14 cellular contexts compared by ENCODE assay signal in the genomic region with DNA sequence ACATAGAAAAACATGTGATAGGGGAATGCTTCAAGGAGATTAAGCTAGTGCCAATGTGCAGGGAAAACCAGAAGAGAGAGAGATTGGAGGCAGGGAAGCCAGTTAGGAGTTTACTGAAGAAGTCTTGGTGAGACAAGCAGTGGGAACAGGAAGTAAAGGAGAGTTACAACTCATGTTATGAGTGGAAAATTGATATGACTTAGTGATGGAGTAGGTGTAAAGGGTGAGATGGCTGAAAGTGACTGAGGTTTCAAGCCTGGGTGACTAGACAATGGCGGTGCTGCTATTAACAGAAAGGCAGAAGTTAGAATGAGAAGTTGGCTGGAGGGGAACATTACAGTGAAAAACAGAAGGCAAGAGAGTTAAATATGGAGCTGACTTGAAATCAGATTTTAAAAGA. TPM values are rescaled to one million over a fixed set of nuclear protein-coding genes. Genes with fewer than 3 reads are reported as not detected.
A peak's percentile ranks its signal among the peaks of the same experiment; 100 is the strongest.
DNase-seq lines count a peak whose midpoint lies in the region; ATAC-seq and TF ChIP-seq lines count a peak whose summit lies in the region.
"Had no signal": no experiment of that assay in that cellular context is flagged by ENCODE, and none has a peak within 500 bp of the region (broad histone marks: within the 10 kb centered on the region; RNA-seq: fewer than 3 reads in every experiment).

No MANE protein-coding gene starts in this region.

- H3K9me3 Mint-ChIP-seq in endothelial cell (ENCODE audit: unreplicated experiment), result no peaks in the 10 kb centered on the region

- H3K4me3 Mint-ChIP-seq in endothelial cell (ENCODE audit: unreplicated experiment), result no peak overlapping the region
- H3K4me3 Mint-ChIP-seq: activated naive CD8-positive, alpha-beta T cell treated with anti-CD3 and anti-CD28 coated beads, Interleukin-2, amount 10 ng/mL, durations not matched to agents 7 days and 5 days had no signal

- in situ Hi-C loops in KBM-7 (cut with MboI; ENCODE audit: low pct_unique_long_range_greater_than_20kb, low sequenced_read_pairs), result no loop called here

- TF ChIP-seq CTCF in GM10248 (IDR thresholded peaks at IDR 0.05; ENCODE audit: control extremely low read depth, extremely low read depth, low read depth, missing control alignments) (no peak), endothelial cell (IDR thresholded peaks at IDR 0.05; ENCODE audit: unreplicated experiment) (no peak), thyroid gland (IDR thresholded peaks at IDR 0.05) (no peak)

- no peak overlapping the region for H3K27ac Mint-ChIP-seq in endothelial cell (ENCODE audit: unreplicated experiment)
- H3K27ac Mint-ChIP-seq: activated naive CD8-positive, alpha-beta T cell treated with anti-CD3 and anti-CD28 coated beads, Interleukin-2, amount 10 ng/mL, durations not matched to agents 7 days and 5 days had no signal

- POLR2A ChIA-PET in GM10248 (lab: Yijun Ruan, JAX), result no interaction called here

- peaks cover 17% of the 10 kb centered on the region for H3K4me1 Mint-ChIP-seq in endothelial cell (ENCODE audit: unreplicated experiment)

- no peak overlapping the region for H3K27ac ChIP-seq in thyroid gland

- peaks cover 2% of the 10 kb centered on the region for H3K27me3 Mint-ChIP-seq in endothelial cell (ENCODE audit: unreplicated experiment)
- H3K27me3 Mint-ChIP-seq: activated naive CD8-positive, alpha-beta T cell treated with anti-CD3 and anti-CD28 coated beads, Interleukin-2, amount 10 ng/mL, durations not matched to agents 7 days and 5 days had no signal

- 82 to 89% methylated on average over 1 of the region's 1 CpG for WGBS in thyroid gland, 2 donors

- TF ChIP-seq POLR2A in thyroid gland (IDR thresholded peaks at IDR 0.05), result no peak

- no peaks in the 10 kb centered on the region for H3K36me3 ChIP-seq in thyroid gland

- CTCF ChIA-PET in GM10248 (lab: Yijun Ruan, JAX), result interaction anchor here (1.2 to 11.2 kb wide), 9 partner anchors 9 to 89 kb away, joined by 3 to 188 read pairs (median 4); partner anchors contain the start of genes CCDC142 and TTC31

- no peaks in the 10 kb centered on the region for H3K36me3 Mint-ChIP-seq in endothelial cell (ENCODE audit: low read depth, unreplicated experiment)

- H3K9me3 ChIP-seq in thyroid gland, result no peaks in the 10 kb centered on the region

- no peaks in the 10 kb centered on the region for H3K27me3 ChIP-seq in thyroid gland

- DNase-seq in GM10248 (ENCODE audit: extremely low spot score) (peak; percentile 70), KBM-7 (peak; percentile 63), endothelial cell (ENCODE audit: low spot score) (no peak), thyroid gland (no peak), NCI-H2196 (lab: John Stamatoyannopoulos, UW; ENCODE audit: unreplicated experiment) (no peak), dedifferentiated amniotic fluid mesenchymal stem cell (ENCODE audit: extremely low spot score) (no peak)
- DNase-seq: activated naive CD8-positive, alpha-beta T cell treated with anti-CD3 and anti-CD28 coated beads, Interleukin-2, amount 10 ng/mL, durations not matched to agents 7 days and 5 days; Calu3; NCI-H187 treated with DMSO at 0.1 percent for 48 hours; T-helper 1 cell had no signal

- H3K4me1 ChIP-seq in thyroid gland, result no peaks in the 10 kb centered on the region

- intact Hi-C loops in thyroid gland (cut with DNase I), result no loop called here

- ATAC-seq in GM18870 (IDR thresholded peaks at IDR 0.05; ENCODE audit: unreplicated experiment), result peak; percentile 78
- ATAC-seq in HG02759 (IDR thresholded peaks at IDR 0.05; ENCODE audit: unreplicated experiment), result peak; percentile 82

- H3K4me3 ChIP-seq in thyroid gland (replicated peaks in 1 of 3), result no peak overlapping the region

RNA-seq across cellular contexts. Expression of gene DOK1, which starts 16.5 kb away (rescaled TPM):
- total RNA-seq in endothelial cell (ENCODE audit: unreplicated experiment) (27.8 TPM), thyroid gland (10 to 100 TPM; 14.4 to 19.4 (median 18.4) TPM)

RNA-seq across cellular contexts. Expression of gene LOXL3, which starts 17.3 kb away (rescaled TPM):
- total RNA-seq in endothelial cell (ENCODE audit: unreplicated experiment) (10.0 TPM), thyroid gland (1 to 10 TPM in 3 of 4 donors, under 1 TPM in 1; 0.98 to 5.6 (median 2.2) TPM)

RNA-seq across cellular contexts. Expression of gene HTRA2, which starts 41.3 kb away (rescaled TPM):
- 44.3 TPM for total RNA-seq in endothelial cell (ENCODE audit: unreplicated experiment)
- 10 to 100 TPM; 27.3 to 45.9 (median 37.5) TPM for total RNA-seq in thyroid gland

RNA-seq across cellular contexts. Expression of gene AUP1, which starts 41.6 kb away (rescaled TPM):
- total RNA-seq in endothelial cell (ENCODE audit: unreplicated experiment) (117 TPM), thyroid gland (100 to 1,000 TPM in 3 of 4 donors, 10 to 100 TPM in 1; 93.7 to 168 (median 112) TPM)

RNA-seq across cellular contexts. Expression of gene DQX1, which starts 45.0 kb away (rescaled TPM):
- total RNA-seq in endothelial cell (ENCODE audit: unreplicated experiment), result 3.5 TPM
- not detected for total RNA-seq in thyroid gland
- total RNA-seq: H4, skeletal muscle tissue had no signal

Comparison
In these comparisons a context has a peak if more than half of its experiments do, and no peak if none do; other contexts are left out.
1. DNase-seq: peak in GM10248 (single experiment) and KBM-7 (single experiment); none in endothelial cell (single experiment), thyroid gland (0 of 2), NCI-H2196 (single experiment) and dedifferentiated amniotic fluid mesenchymal stem cell (single experiment).